In genomic region chr14:57391609-57392195, GRCh38 we compare ENCODE assay signal across 8 cellular contexts. TPM values are rescaled to one million over a fixed set of nuclear protein-coding genes. Genes with fewer than 3 reads are reported as not detected.
DNase-seq lines count a peak whose midpoint lies in the region; ATAC-seq and TF ChIP-seq lines count a peak whose summit lies in the region.

No MANE protein-coding gene starts in this region.

- H3K14ac ChIP-seq in neuronal stem cell (ENCODE audit: low read length), result peak overlapping the region; percentile 82

- no peak for TF ChIP-seq CTCF in PC-9 (conservative IDR thresholded peaks at IDR 0.05)
- no peak for TF ChIP-seq CTCF in endodermal cell (conservative IDR thresholded peaks at IDR 0.05)

- H3K27ac Mint-ChIP-seq in endodermal cell, result no peak overlapping the region

- H2AFZ ChIP-seq in PC-9 (peak overlapping the region; percentile 93), neuronal stem cell (ENCODE audit: low read length) (peak overlapping the region; percentile 99)

- no peak overlapping the region for H2BK15ac ChIP-seq in neuronal stem cell (ENCODE audit: low read length)

- WGBS in endodermal cell (ENCODE audit: insufficient coverage in 1 of 2, insufficient read length in 1 of 2), 2 experiments, result 33 to 46% methylated on average over 6 to 15 of the region's 15 CpGs
- WGBS in neuronal stem cell (ENCODE audit: extremely low coverage in 2 of 2, insufficient read length in 2 of 2, insufficient replicate concordance in 1 of 2), 2 donors, result no CpG with 5 or more reads among the region's 15 CpGs

- H3K4ac ChIP-seq in neuronal stem cell (ENCODE audit: low read length), result no peak overlapping the region

- H3K9me3 ChIP-seq in PC-9 (ENCODE audit: insufficient read depth, low read depth) (no peaks in the 10 kb centered on the region), endodermal cell (ENCODE audit: control insufficient read depth, low read length) (no peaks in the 10 kb centered on the region), neuronal stem cell (replicated peaks in 1 of 2; ENCODE audit: control insufficient read depth in 2 of 2, insufficient read depth in 1 of 2, low read depth in 1 of 2, low read length in 2 of 2) (no peaks in the 10 kb centered on the region)

- H3K9me2 ChIP-seq in PC-9 (ENCODE audit: insufficient read depth), result no peaks in the 10 kb centered on the region

- peak overlapping the region; percentile 99 for H3K23ac ChIP-seq in neuronal stem cell (ENCODE audit: low read depth, low read length, poor library complexity)

- H3K27me3 Mint-ChIP-seq in endodermal cell (ENCODE audit: insufficient read depth), result no peaks in the 10 kb centered on the region

- DNase-seq in PC-9, result peak in 1 of 2 experiments; percentile 4
- DNase-seq in endodermal cell, result no peak
- DNase-seq in neuronal stem cell (ENCODE audit: low spot score), result no peak
- no peak for DNase-seq in HK-2 (ENCODE audit: unreplicated experiment)
- no peak for DNase-seq in SK-N-DZ (ENCODE audit: low spot score)

- peaks cover 28% of the 10 kb centered on the region for H3K4me1 ChIP-seq in PC-9 (replicated peaks; ENCODE audit: insufficient read depth)
- peaks cover 9% of the 10 kb centered on the region for H3K4me1 ChIP-seq in endodermal cell (ENCODE audit: control insufficient read depth, insufficient read depth, low read length)
- peaks cover 3 to 16% of the 10 kb centered on the region in 2 donors for H3K4me1 ChIP-seq in neuronal stem cell (ENCODE audit: control insufficient read depth in 2 of 2, insufficient read depth in 1 of 2, low read depth in 1 of 2, low read length in 2 of 2)

- peaks cover 47% of the 10 kb centered on the region for H3K79me2 ChIP-seq in PC-9 (ENCODE audit: low read depth)

- CTCF ChIA-PET in PC-9 (lab: Charles Lee), result no interaction called here

- no peak overlapping the region for H3K18ac ChIP-seq in neuronal stem cell (ENCODE audit: low read length)

- H4K91ac ChIP-seq in neuronal stem cell (ENCODE audit: low read depth, low read length, poor library complexity), result no peak overlapping the region

- H3K4me3 ChIP-seq in PC-9 (peak overlapping the region; percentile 71), endodermal cell (ENCODE audit: low read length) (peak overlapping the region; percentile 90), neuronal stem cell (ENCODE audit: low read length in 2 of 2) (peak overlapping the region; percentile 75 to 99)

- H3K4me1 Mint-ChIP-seq in endodermal cell, result peaks cover 33% of the 10 kb centered on the region

- H3K36me3 Mint-ChIP-seq in endodermal cell (ENCODE audit: low read depth), result peaks cover 21% of the 10 kb centered on the region

- H3K4me3 Mint-ChIP-seq in endodermal cell, result peak overlapping the region; percentile 83

- H3K9ac ChIP-seq in endodermal cell (ENCODE audit: extremely low read depth, low read length, poor library complexity, severe bottlenecking) (peak overlapping the region; percentile 33), neuronal stem cell (ENCODE audit: low read depth, low read length, poor library complexity) (peak overlapping the region; percentile 98)

- H2BK120ac ChIP-seq in neuronal stem cell (ENCODE audit: low read depth, low read length), result no peak overlapping the region

- H3K4me2 ChIP-seq in PC-9 (peak overlapping the region; percentile 99), neuronal stem cell (ENCODE audit: insufficient read depth, low read length, poor library complexity, severe bottlenecking) (peak overlapping the region; percentile 68)

- H2AK5ac ChIP-seq in neuronal stem cell (ENCODE audit: low read depth, low read length), result no peak overlapping the region

- no peak overlapping the region for H3K27ac ChIP-seq in PC-9
- no peak overlapping the region for H3K27ac ChIP-seq in endodermal cell (ENCODE audit: low read depth, low read length)
- no peak overlapping the region for H3K27ac ChIP-seq in neuronal stem cell (replicated peaks; ENCODE audit: low read length)

- ATAC-seq in GM19395 (IDR thresholded peaks at IDR 0.05; ENCODE audit: unreplicated experiment) (peak; percentile 1), GM18873 (IDR thresholded peaks at IDR 0.05; ENCODE audit: low FRiP score, unreplicated experiment) (no peak), GM21825 (IDR thresholded peaks at IDR 0.05; ENCODE audit: unreplicated experiment) (no peak)

- no peaks in the 10 kb centered on the region for H3K27me3 ChIP-seq in PC-9 (ENCODE audit: insufficient read depth, low read depth)
- no peaks in the 10 kb centered on the region for H3K27me3 ChIP-seq in endodermal cell (ENCODE audit: control insufficient read depth, insufficient read depth, low read length, poor library complexity, severe bottlenecking)
- H3K27me3 ChIP-seq in neuronal stem cell (ENCODE audit: control insufficient read depth in 3 of 3, insufficient read depth in 3 of 3, low read depth in 1 of 3, low read length in 3 of 3), result peaks cover 0 to 6% (median 0%) of the 10 kb centered on the region in 3 experiments

- no peaks in the 10 kb centered on the region for H3K9me3 Mint-ChIP-seq in endodermal cell

- POLR2A ChIA-PET in PC-9 (lab: Charles Lee; ENCODE audit: unreplicated experiment), result no interaction called here

- H3K36me3 ChIP-seq in PC-9 (ENCODE audit: low read depth) (peaks cover 15% of the 10 kb centered on the region; the same call in 1 of the 2 replicates), endodermal cell (ENCODE audit: control insufficient read depth, insufficient read depth, low read length) (peaks cover 29% of the 10 kb centered on the region), neuronal stem cell (replicated peaks in 1 of 2; ENCODE audit: control insufficient read depth in 2 of 2, insufficient read depth in 2 of 2, low read length in 2 of 2) (peaks cover 2 to 23% of the 10 kb centered on the region in 2 donors)

- TSS peak; percentile 50 for BruUV-seq in PC-9 (replicated peaks; lab: Mats Ljungman, UMichigan)

- intact Hi-C loops in PC-9 (cut with micrococcal nuclease; ENCODE audit: unreplicated experiment), result no loop called here

- H4K20me1 ChIP-seq in PC-9 (ENCODE audit: insufficient read depth), result peaks cover 22% of the 10 kb centered on the region

- no peak overlapping the region for H2BK5ac ChIP-seq in neuronal stem cell (ENCODE audit: low read length)

- H3F3A ChIP-seq in PC-9 (ENCODE audit: insufficient read depth, low read depth), result peaks cover 5% of the 10 kb centered on the region; the same call in 1 of the 2 replicates

- no peak overlapping the region for H2BK12ac ChIP-seq in neuronal stem cell (ENCODE audit: low read length)

- H3K79me1 ChIP-seq in neuronal stem cell (ENCODE audit: low read depth, low read length), result peaks cover 2% of the 10 kb centered on the region

- no peak overlapping the region for H4K8ac ChIP-seq in neuronal stem cell (ENCODE audit: low read depth, low read length)

RNA-seq across cellular contexts. Expression of gene NAA30, which starts 1.3 kb away (rescaled TPM):
- total RNA-seq in PC-9 (2021) (11.7 and 14.2 TPM in 2 replicates), endodermal cell (10 to 100 TPM; 23.0 to 26.0 TPM)
- polyA plus RNA-seq in endodermal cell (2013, experiment 1 of 2), result 17.4 TPM
- 12.8 TPM for polyA plus RNA-seq in endodermal cell (2013, experiment 2 of 2)
- polyA plus RNA-seq in neuronal stem cell (2013, experiment 1 of 2), result 15.0 TPM
- 16.4 TPM for polyA plus RNA-seq in neuronal stem cell (2013, experiment 2 of 2)
- polyA plus RNA-seq in SK-N-DZ (2014; cell fraction: cytosol; rRNA removed), result 6.9 and 7.2 TPM in 2 replicates
- polyA plus RNA-seq in SK-N-DZ (2014; cell fraction: nucleus; rRNA removed), result 3.3 and 4.0 TPM in 2 replicates
